Comparison of ENCODE assay signal across 8 cellular contexts in genomic region chr11:47552086-47552580, GRCh38. TPM values are rescaled to one million over a fixed set of nuclear protein-coding genes. Genes with fewer than 3 reads are reported as not detected.
DNase-seq lines count a peak whose midpoint lies in the region; ATAC-seq and TF ChIP-seq lines count a peak whose summit lies in the region.

No MANE protein-coding gene starts in this region.

- peaks cover 46% of the 10 kb centered on the region for H3K4me1 Mint-ChIP-seq in activated T-cell treated with anti-CD3 and anti-CD28 coated beads, Interleukin-2, amount 50 U/mL, for 4 hours (ENCODE audit: low read depth)
- peaks cover 40 to 48% of the 10 kb centered on the region in 2 donors for H3K4me1 Mint-ChIP-seq in natural killer cell

- intact Hi-C loops in natural killer cell (cut with micrococcal nuclease): loop anchor here (5.0 kb wide), 1 partner anchor 35 kb away; no protein-coding TSS in a partner anchor

- CTCF ChIA-PET in HEK293T (lab: Yijun Ruan, JAX): interaction anchor here (0.7 to 1.6 kb wide), 5 partner anchors 12 to 140 kb away, joined by 3 to 8 read pairs (median 4); no protein-coding TSS in a partner anchor

- H3K36me3 Mint-ChIP-seq in activated T-cell treated with anti-CD3 and anti-CD28 coated beads, Interleukin-2, amount 50 U/mL, for 4 hours (ENCODE audit: insufficient read depth): peaks cover 16% of the 10 kb centered on the region
- H3K36me3 Mint-ChIP-seq in natural killer cell: no peaks in the 10 kb centered on the region

- peak overlapping the region; percentile 91 to 97 for H3K27ac Mint-ChIP-seq in natural killer cell

- DNase-seq in activated T-cell treated with anti-CD3 and anti-CD28 coated beads, Interleukin-2, amount 50 U/mL, for 4 hours: peak; percentile 14
- no peak for DNase-seq in activated T-cell treated with anti-CD3 and anti-CD28 coated beads, Interleukin-2, amount 50 U/mL, for 48 hours
- peak; percentile 35 for DNase-seq in HT1080 (ENCODE audit: low read depth)
- peak; percentile 43 for DNase-seq in activated CD4-positive, alpha-beta T cell treated with anti-CD3 and anti-CD28 coated beads for 48 hours
- DNase-seq in fibroblast of gingiva (ENCODE audit: low read depth): peak; percentile 44
- DNase-seq in natural killer cell: peak; percentile 26
- no peak for DNase-seq in HEK293T (ENCODE audit: extremely low spot score)

- peak overlapping the region; percentile 92 for H3K4me3 Mint-ChIP-seq in activated T-cell treated with anti-CD3 and anti-CD28 coated beads, Interleukin-2, amount 50 U/mL, for 4 hours
- peak overlapping the region; percentile 97 for H3K4me3 Mint-ChIP-seq in natural killer cell

- no peak for TF ChIP-seq CTCF in natural killer cell (IDR thresholded peaks at IDR 0.05)

- POLR2A ChIA-PET in HEK293T (lab: Yijun Ruan, JAX): interaction anchor here (0.6 to 3.6 kb wide), 5 partner anchors 12 to 43 kb away, joined by 3 to 18 read pairs (median 5); partner anchors contain the start of gene PTPMT1

- no peaks in the 10 kb centered on the region for H3K27me3 Mint-ChIP-seq in activated T-cell treated with anti-CD3 and anti-CD28 coated beads, Interleukin-2, amount 50 U/mL, for 4 hours (ENCODE audit: low read depth)
- no peaks in the 10 kb centered on the region for H3K27me3 Mint-ChIP-seq in natural killer cell (ENCODE audit: low read depth in 2 of 2)

- peak; percentile 3 for ATAC-seq in activated T-cell treated with anti-CD3 and anti-CD28 coated beads, Interleukin-2, amount 50 U/mL, for 4 hours
- ATAC-seq in natural killer cell: no peak
- no peak for ATAC-seq in GM19463 (IDR thresholded peaks at IDR 0.05; ENCODE audit: unreplicated experiment)

- H3K9me3 Mint-ChIP-seq in activated T-cell treated with anti-CD3 and anti-CD28 coated beads, Interleukin-2, amount 50 U/mL, for 4 hours: no peaks in the 10 kb centered on the region
- no peaks in the 10 kb centered on the region for H3K9me3 Mint-ChIP-seq in natural killer cell

TF ChIP-seq in HEK293T, 16 proteins besides CTCF, POLR2A, EP300 and RAD21:
- TF ChIP-seq HDGF (IDR thresholded peaks at IDR 0.05; ENCODE audit: borderline replicate concordance): no peak
- no peak for TF ChIP-seq SUZ12 (IDR thresholded peaks at IDR 0.05)
- no peak for TF ChIP-seq LEF1 (IDR thresholded peaks at IDR 0.05; ENCODE audit: borderline replicate concordance)
- no peak for TF ChIP-seq NFRKB (IDR thresholded peaks at IDR 0.05)
- TF ChIP-seq ARNT (IDR thresholded peaks at IDR 0.05): no peak
- TF ChIP-seq FOXK2 (IDR thresholded peaks at IDR 0.05): no peak
- no peak for TF ChIP-seq FOXM1 (IDR thresholded peaks at IDR 0.05; ENCODE audit: borderline replicate concordance)
- no peak for TF ChIP-seq FOXA1 (IDR thresholded peaks at IDR 0.05)
- no peak; the same call in 1 of the 2 replicates for TF ChIP-seq L3MBTL2 (conservative IDR thresholded peaks at IDR 0.05)
- TF ChIP-seq CTBP1 (IDR thresholded peaks at IDR 0.05; ENCODE audit: borderline replicate concordance): no peak
- no peak for TF ChIP-seq ELF4 (IDR thresholded peaks at IDR 0.05)
- TF ChIP-seq BHLHE40 (IDR thresholded peaks at IDR 0.05; ENCODE audit: borderline replicate concordance): no peak
- no peak for TF ChIP-seq SP1 (IDR thresholded peaks at IDR 0.05)
- no peak for TF ChIP-seq TARDBP (IDR thresholded peaks at IDR 0.05)
- TF ChIP-seq ZNF384 (IDR thresholded peaks at IDR 0.05): no peak
- TF ChIP-seq PKNOX1 (IDR thresholded peaks at IDR 0.05): no peak

RNA-seq across cellular contexts. Expression of gene CELF1, which starts 0.8 kb away (rescaled TPM):
- 100 to 1,000 TPM; 186 to 199 (median 190) TPM for total RNA-seq in activated T-cell treated with anti-CD3 and anti-CD28 coated beads, Interleukin-2, amount 50 U/mL, for 4 hours
- 82.3 and 118 TPM in 2 replicates for total RNA-seq in HT1080 (2014; rRNA removed; shearing (Covaris generic))
- 67.6 and 87.6 TPM in 2 replicates for polyA plus RNA-seq in HT1080 (2015; cell fraction: cytosol; rRNA removed)
- polyA plus RNA-seq in HT1080 (2015; cell fraction: nucleus; rRNA removed): 195 and 198 TPM in 2 replicates
- 100 to 1,000 TPM; 128 to 168 (median 162) TPM for total RNA-seq in natural killer cell

RNA-seq across cellular contexts. Expression of gene PTPMT1, which starts 13.3 kb away (rescaled TPM):
- total RNA-seq in activated T-cell treated with anti-CD3 and anti-CD28 coated beads, Interleukin-2, amount 50 U/mL, for 4 hours: 10 to 100 TPM; 47.1 to 54.7 (median 48.8) TPM
- total RNA-seq in HT1080 (2014; rRNA removed; shearing (Covaris generic)): 123 and 128 TPM in 2 replicates
- polyA plus RNA-seq in HT1080 (2015; cell fraction: cytosol; rRNA removed): 86.7 and 90.2 TPM in 2 replicates
- 18.7 and 27.9 TPM in 2 replicates for polyA plus RNA-seq in HT1080 (2015; cell fraction: nucleus; rRNA removed)
- 10 to 100 TPM; 19.4 to 28.6 (median 20.4) TPM for total RNA-seq in natural killer cell

RNA-seq across cellular contexts. Expression of gene KBTBD4, which starts 26.6 kb away (rescaled TPM):
- total RNA-seq in activated T-cell treated with anti-CD3 and anti-CD28 coated beads, Interleukin-2, amount 50 U/mL, for 4 hours: 10 to 100 TPM; 19.6 to 24.7 (median 21.5) TPM
- 28.1 and 39.0 TPM in 2 replicates for total RNA-seq in HT1080 (2014; rRNA removed; shearing (Covaris generic))
- 17.9 and 22.1 TPM in 2 replicates for polyA plus RNA-seq in HT1080 (2015; cell fraction: cytosol; rRNA removed)
- 25.1 and 27.5 TPM in 2 replicates for polyA plus RNA-seq in HT1080 (2015; cell fraction: nucleus; rRNA removed)
- total RNA-seq in natural killer cell: 10 to 100 TPM; 17.7 to 24.1 (median 20.9) TPM

RNA-seq across cellular contexts. Expression of gene NDUFS3, which starts 26.7 kb away (rescaled TPM):
- total RNA-seq in activated T-cell treated with anti-CD3 and anti-CD28 coated beads, Interleukin-2, amount 50 U/mL, for 4 hours: 100 to 1,000 TPM; 164 to 174 (median 170) TPM
- total RNA-seq in HT1080 (2014; rRNA removed; shearing (Covaris generic)): 101 and 113 TPM in 2 replicates
- 104 TPM in 2 replicates for polyA plus RNA-seq in HT1080 (2015; cell fraction: cytosol; rRNA removed)
- polyA plus RNA-seq in HT1080 (2015; cell fraction: nucleus; rRNA removed): 109 and 148 TPM in 2 replicates
- 100 to 1,000 TPM; 114 to 138 (median 115) TPM for total RNA-seq in natural killer cell

RNA-seq across cellular contexts. Expression of gene FAM180B, which starts 34.3 kb away (rescaled TPM):
- under 1 TPM in 1 of 3 donors, not detected in 2; 0.13 TPM for total RNA-seq in activated T-cell treated with anti-CD3 and anti-CD28 coated beads, Interleukin-2, amount 50 U/mL, for 4 hours
- not detected in 2 replicates for total RNA-seq in HT1080 (2014; rRNA removed; shearing (Covaris generic))
- not detected in 2 replicates for polyA plus RNA-seq in HT1080 (2015; cell fraction: cytosol; rRNA removed)
- polyA plus RNA-seq in HT1080 (2015; cell fraction: nucleus; rRNA removed): not detected in 2 replicates
- under 1 TPM in 1 of 3 donors, not detected in 2; 0.25 TPM for total RNA-seq in natural killer cell

Comparison
In these comparisons a context has a peak if more than half of its experiments do, and no peak if none do; other contexts are left out.
1. DNase-seq: peak in activated T-cell treated with anti-CD3 and anti-CD28 coated beads, Interleukin-2, amount 50 U/mL, for 4 hours (single experiment), HT1080 (single experiment), activated CD4-positive, alpha-beta T cell treated with anti-CD3 and anti-CD28 coated beads for 48 hours (single experiment), fibroblast of gingiva (single experiment) and natural killer cell (single experiment); none in activated T-cell treated with anti-CD3 and anti-CD28 coated beads, Interleukin-2, amount 50 U/mL, for 48 hours (0 of 2) and HEK293T (single experiment).
2. ATAC-seq: peak in activated T-cell treated with anti-CD3 and anti-CD28 coated beads, Interleukin-2, amount 50 U/mL, for 4 hours (2 of 2); none in natural killer cell (0 of 3) and GM19463 (single experiment).